ENCODE assay signal across 17 cellular contexts in genomic region chr3:115937054-115937453, GRCh38.
DNase-seq lines count a peak whose midpoint lies in the region; ATAC-seq and TF ChIP-seq lines count a peak whose summit lies in the region.
"Had no signal": no experiment of that assay in that cellular context is flagged by ENCODE, and none has a peak within 500 bp of the region (broad histone marks: within the 10 kb centered on the region; RNA-seq: fewer than 3 reads in every experiment).

No MANE protein-coding gene starts in this region.

- H3K23ac ChIP-seq in mesenchymal stem cell (ENCODE audit: low read length in 2 of 2): no peak overlapping the region

- no peak overlapping the region for H3K4ac ChIP-seq in mesenchymal stem cell (ENCODE audit: low read depth in 1 of 2, low read length in 2 of 2)

- peak; percentile 41 for TF ChIP-seq CTCF in AG09309 (IDR thresholded peaks at IDR 0.05; ENCODE audit: control insufficient read depth, insufficient read depth, low read depth, low read length, missing control alignments)
- TF ChIP-seq CTCF in GM13977 (IDR thresholded peaks at IDR 0.05; ENCODE audit: extremely low read depth, insufficient read depth, missing control alignments): peak; percentile 23
- TF ChIP-seq CTCF in PC-3 (conservative IDR thresholded peaks at IDR 0.05; ENCODE audit: low read depth, low read length): peak; percentile 58
- TF ChIP-seq CTCF in fibroblast of pulmonary artery (IDR thresholded peaks at IDR 0.05; ENCODE audit: low read length, missing control alignments): peak; percentile 55
- TF ChIP-seq CTCF in GM13976 (IDR thresholded peaks at IDR 0.05; ENCODE audit: borderline replicate concordance, control extremely low read depth, extremely low read depth, insufficient read depth, missing control alignments): no peak

- intact Hi-C loops in PC-3 (cut with micrococcal nuclease): no loop called here

- H4K91ac ChIP-seq in mesenchymal stem cell (ENCODE audit: low read length): no peak overlapping the region

- H4K8ac ChIP-seq in mesenchymal stem cell (ENCODE audit: low read length): no peak overlapping the region

- no peaks in the 10 kb centered on the region for H3K9me3 ChIP-seq in PC-3 (ENCODE audit: low read length)
- H3K9me3 ChIP-seq in mesenchymal stem cell (ENCODE audit: control insufficient read depth, low read length): no peaks in the 10 kb centered on the region
- H3K9me3 ChIP-seq: suprapubic skin had no signal

- H3K9ac ChIP-seq in PC-3 (ENCODE audit: low read length) (no peak overlapping the region), mesenchymal stem cell (ENCODE audit: low read length) (no peak overlapping the region)

- H3K27ac ChIP-seq in PC-3 (ENCODE audit: low read length) (no peak overlapping the region), mesenchymal stem cell (ENCODE audit: low read length, poor library complexity, severe bottlenecking) (no peak overlapping the region)
- H3K27ac ChIP-seq: suprapubic skin had no signal

- H3K9me2 ChIP-seq in PC-3 (replicated peaks; ENCODE audit: low read length): no peaks in the 10 kb centered on the region

- POLR2A ChIA-PET in PC-3 (lab: Charles Lee; ENCODE audit: unreplicated experiment): no interaction called here

- ATAC-seq in PC-3: peak; percentile 51; the same call in 1 of the 2 replicates

- H3K4me1 ChIP-seq in PC-3 (ENCODE audit: insufficient read depth, low read length) (no peaks in the 10 kb centered on the region), mesenchymal stem cell (ENCODE audit: control insufficient read depth, insufficient read depth, low read depth, low read length) (no peaks in the 10 kb centered on the region)
- H3K4me1 ChIP-seq: suprapubic skin had no signal

- no peaks in the 10 kb centered on the region for H3F3A ChIP-seq in PC-3 (ENCODE audit: low read length, unreplicated experiment)

- no TSS peak for BruUV-seq in PC-3 (replicated peaks; lab: Mats Ljungman, UMichigan)

- H4K20me1 ChIP-seq in PC-3 (ENCODE audit: low read length): no peaks in the 10 kb centered on the region

- H2BK12ac ChIP-seq in mesenchymal stem cell (ENCODE audit: low read length in 2 of 2): no peak overlapping the region

- H2BK15ac ChIP-seq in mesenchymal stem cell (ENCODE audit: low read depth, poor library complexity, severe bottlenecking): no peak overlapping the region

- no peak overlapping the region for H2AK5ac ChIP-seq in mesenchymal stem cell (ENCODE audit: low read length, severe bottlenecking)

- no peak overlapping the region for H3K14ac ChIP-seq in mesenchymal stem cell (ENCODE audit: low read length in 2 of 2)

- no CpG with 5 or more reads among the region's 2 CpGs for WGBS in mesenchymal stem cell

- no peak overlapping the region for H3K4me3 ChIP-seq in AG09309 (ENCODE audit: control insufficient read depth, low read depth, low read length)
- H3K4me3 ChIP-seq in PC-3 (ENCODE audit: low read length): no peak overlapping the region
- no peak overlapping the region for H3K4me3 ChIP-seq in fibroblast of pulmonary artery (replicated peaks; ENCODE audit: low read depth, low read length)
- no peak overlapping the region for H3K4me3 ChIP-seq in mesenchymal stem cell (ENCODE audit: insufficient read depth in 1 of 2, low read depth in 1 of 2, low read length in 2 of 2)
- H3K4me3 ChIP-seq: suprapubic skin had no signal

- peaks cover 2% of the 10 kb centered on the region for H3K79me1 ChIP-seq in mesenchymal stem cell (replicated peaks; ENCODE audit: low read length, poor library complexity, severe bottlenecking)

- H3K27me3 ChIP-seq in PC-3 (ENCODE audit: low read length): no peaks in the 10 kb centered on the region
- H3K27me3 ChIP-seq in mesenchymal stem cell (ENCODE audit: control insufficient read depth in 1 of 2, insufficient read depth in 1 of 2, low read length in 2 of 2): no peaks in the 10 kb centered on the region
- H3K27me3 ChIP-seq: suprapubic skin had no signal

- CTCF ChIA-PET in PC-3 (lab: Charles Lee): no interaction called here

- in situ Hi-C loops in GM13977 (cut with MboI; ENCODE audit: low pct_unique_long_range_greater_than_20kb, low sequenced_read_pairs, unreplicated experiment): no loop called here
- in situ Hi-C loops in GM13976 (cut with MboI; ENCODE audit: low sequenced_read_pairs, unreplicated experiment): no loop called here

- H3K79me2 ChIP-seq in PC-3 (ENCODE audit: low read length): no peaks in the 10 kb centered on the region

- H2BK5ac ChIP-seq in mesenchymal stem cell (ENCODE audit: low read depth, low read length, poor library complexity, severe bottlenecking): no peak overlapping the region

- no peak overlapping the region for H2AFZ ChIP-seq in PC-3 (ENCODE audit: low read length)
- no peak overlapping the region for H2AFZ ChIP-seq in mesenchymal stem cell (ENCODE audit: low read depth, low read length)

- no peaks in the 10 kb centered on the region for H3K36me3 ChIP-seq in PC-3 (ENCODE audit: low read depth, low read length)
- no peaks in the 10 kb centered on the region for H3K36me3 ChIP-seq in mesenchymal stem cell (ENCODE audit: control insufficient read depth in 1 of 2, insufficient read depth in 2 of 2, low read depth in 1 of 2, low read length in 2 of 2)
- H3K36me3 ChIP-seq: suprapubic skin had no signal

- H3K4me2 ChIP-seq in PC-3 (ENCODE audit: low read length): no peak overlapping the region
- no peak overlapping the region for H3K4me2 ChIP-seq in mesenchymal stem cell (ENCODE audit: low read length, poor library complexity, severe bottlenecking)

- no peak overlapping the region for H3K18ac ChIP-seq in mesenchymal stem cell (ENCODE audit: low read depth in 1 of 2, low read length in 2 of 2)

- H2BK120ac ChIP-seq in mesenchymal stem cell (ENCODE audit: low read depth, low read length): no peak overlapping the region

- no peak for DNase-seq in AG09309 (ENCODE audit: low read depth)
- DNase-seq in GM13977 (ENCODE audit: low spot score): no peak
- DNase-seq in PC-3: peak; percentile 25
- DNase-seq in fibroblast of pulmonary artery (ENCODE audit: low read depth): peak; percentile 4
- DNase-seq in stimulated activated CD4-positive, alpha-beta T cell treated with anti-CD3 and anti-CD28 coated beads, Interleukin-2, amount 100 ng/mL, for 24 hours: no peak
- DNase-seq in GM13976 (ENCODE audit: low spot score): no peak
- no peak for DNase-seq in pons (ENCODE audit: low spot score)
- no peak for DNase-seq in mesenchymal stem cell
- DNase-seq: activated CD4-positive, alpha-beta T cell treated with anti-CD3 and anti-CD28 coated beads for 48 hours; activated naive CD4-positive, alpha-beta T cell treated with Interleukin-2 at 50 U/mL for 16 hours; Calu3; effector memory CD4-positive, alpha-beta T cell; GOT3; NCI-H187; RPMI8226; stimulated activated CD4-positive, alpha-beta T cell treated with anti-CD3 and anti-CD28 coated beads, Interleukin-4, amount 100 ng/mL, for 1 hour had no signal

Comparison
In these comparisons a context has a peak if more than half of its experiments do, and no peak if none do; other contexts are left out.
1. DNase-seq: peak in PC-3 (single experiment) and fibroblast of pulmonary artery (single experiment); none in AG09309 (single experiment), GM13977 (single experiment), stimulated activated CD4-positive, alpha-beta T cell treated with anti-CD3 and anti-CD28 coated beads, Interleukin-2, amount 100 ng/mL, for 24 hours (0 of 2), GM13976 (single experiment), pons (single experiment) and mesenchymal stem cell (single experiment).